In the genomic region with DNA sequence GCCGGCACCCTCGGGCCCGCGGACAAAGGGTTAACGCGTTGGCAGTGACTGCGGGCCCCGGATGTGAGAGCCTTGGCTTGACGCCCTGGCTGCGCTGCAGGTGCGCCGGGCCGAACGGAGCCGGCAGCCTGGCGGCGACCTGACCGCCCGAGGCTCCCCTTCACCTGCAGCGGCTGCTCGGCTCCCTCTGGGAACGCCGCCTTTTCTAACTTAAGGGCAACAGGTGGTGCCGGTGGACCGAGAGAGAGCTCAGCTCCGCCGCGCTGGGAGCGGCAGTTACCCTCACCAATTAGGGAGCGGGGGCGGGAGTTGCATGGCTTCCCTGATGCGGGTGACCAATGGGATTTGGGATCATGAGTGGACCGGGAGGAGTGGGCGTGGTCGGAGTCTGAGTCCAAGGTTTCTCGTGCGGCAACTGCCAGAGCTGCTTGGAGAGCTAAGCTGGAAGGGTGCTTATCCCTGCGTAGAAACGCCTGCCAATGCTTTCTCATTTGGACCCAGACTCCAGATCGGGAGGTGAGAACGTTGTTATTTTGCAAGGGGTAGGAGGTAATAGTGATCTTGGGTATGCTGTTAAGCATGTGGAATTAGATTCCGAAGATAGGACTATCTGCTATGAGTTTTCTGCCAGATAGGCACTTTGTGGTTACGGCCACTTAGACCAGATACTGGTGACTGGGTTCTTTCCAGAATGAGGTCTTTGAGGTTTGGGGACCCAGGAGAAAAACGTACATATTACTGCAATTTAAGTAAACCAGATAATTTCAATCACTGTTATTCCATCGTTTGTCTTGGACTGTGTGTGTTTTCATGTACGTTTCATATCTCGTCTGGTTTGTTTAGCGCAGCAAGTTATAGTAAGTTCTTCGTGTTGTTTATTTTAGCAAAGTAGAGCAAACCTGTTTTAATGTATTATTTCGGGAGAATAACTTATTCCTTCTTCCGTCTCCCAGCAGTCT, we compare ENCODE assay signal across 8 cellular contexts. TPM values are rescaled to one million over a fixed set of nuclear protein-coding genes. Genes with fewer than 3 reads are reported as not detected.
A peak's percentile ranks its signal among the peaks of the same experiment; 100 is the strongest.
DNase-seq lines count a peak whose midpoint lies in the region; ATAC-seq and TF ChIP-seq lines count a peak whose summit lies in the region.

A gene with protein sequence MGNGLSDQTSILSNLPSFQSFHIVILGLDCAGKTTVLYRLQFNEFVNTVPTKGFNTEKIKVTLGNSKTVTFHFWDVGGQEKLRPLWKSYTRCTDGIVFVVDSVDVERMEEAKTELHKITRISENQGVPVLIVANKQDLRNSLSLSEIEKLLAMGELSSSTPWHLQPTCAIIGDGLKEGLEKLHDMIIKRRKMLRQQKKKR (plus strand): TSS at position 421 of the 959 bp plus-strand sequence. CDS start 622 bp downstream, outside the sequence.

- peak within 1 kb of the TSS; percentile 97 for H3K27ac Mint-ChIP-seq in neural crest cell (ENCODE audit: unreplicated experiment)

- H2AFZ ChIP-seq in MM.1S (ENCODE audit: low read length) = peak within 1 kb of the TSS; percentile 95

- WGBS in stomach, 5 donors = 2 to 5% (median 3%) methylated on average over 20 to 51 of the region's 51 CpGs

- no peak for TF ChIP-seq EP300 in stomach (IDR thresholded peaks at IDR 0.05)

- H3K9me2 ChIP-seq in MM.1S (replicated peaks; ENCODE audit: insufficient read depth, low read length) = no peaks in the 10 kb centered on the region

- peak within 1 kb of the TSS; percentile 78 for H3K9ac ChIP-seq in ES-I3 (ENCODE audit: low read depth, low read length)
- peak within 1 kb of the TSS; percentile 96 for H3K9ac ChIP-seq in MM.1S (ENCODE audit: low read length)

- intact Hi-C loops in stomach (cut with DNase I; ENCODE audit: low total_unique reads) = no loop called here

- H3K4me3 Mint-ChIP-seq in neural crest cell = peak within 1 kb of the TSS; percentile 97

- H3K9me3 ChIP-seq in ES-I3 (ENCODE audit: control insufficient read depth, insufficient read depth, low read length) (no peaks in the 10 kb centered on the region), HAP-1 (no peaks in the 10 kb centered on the region), MM.1S (replicated peaks; ENCODE audit: insufficient read depth, low read length) (no peaks in the 10 kb centered on the region), SJSA1 (replicated peaks) (peaks cover 4% of the 10 kb centered on the region; the same call in 1 of the 2 replicates), stomach (no peaks in the 10 kb centered on the region)

- DNase-seq in HAP-1 (ENCODE audit: low spot score in 2 of 2) (peak; percentile 98 to 100), MM.1S (peak; percentile 98), SJSA1 (ENCODE audit: low read depth in 1 of 2, low spot score in 2 of 2) (peak; percentile 90 to 93), foreskin keratinocyte (peak; percentile 93 to 96), neural crest cell (ENCODE audit: low read depth, low spot score) (peak; percentile 96), stomach (peak; percentile 99)
- DNase-seq in activated naive CD4-positive, alpha-beta T cell treated with Interleukin-2 at 50 U/mL for 16 hours = peak; percentile 88

- no peaks in the 10 kb centered on the region for H4K20me1 ChIP-seq in MM.1S (ENCODE audit: insufficient read depth, low read length)

- no peaks in the 10 kb centered on the region for H3K27me3 Mint-ChIP-seq in neural crest cell (ENCODE audit: low read depth)

- H3K27me3 ChIP-seq in HAP-1 (ENCODE audit: low read depth) = no peaks in the 10 kb centered on the region
- H3K27me3 ChIP-seq in MM.1S (replicated peaks; ENCODE audit: insufficient read depth, low read length) = no peaks in the 10 kb centered on the region
- H3K27me3 ChIP-seq in SJSA1 (replicated peaks) = no peaks in the 10 kb centered on the region
- H3K27me3 ChIP-seq in foreskin keratinocyte = no peaks in the 10 kb centered on the region
- no peaks in the 10 kb centered on the region for H3K27me3 ChIP-seq in stomach

- peaks cover 8% of the 10 kb centered on the region for H3K79me2 ChIP-seq in MM.1S (ENCODE audit: low read length)

- peak; percentile 86 for ATAC-seq in foreskin keratinocyte

- peak in 2 of 4 donors; percentile 55 to 67 for TF ChIP-seq POLR2A in stomach (IDR thresholded peaks at IDR 0.05)

- H3K36me3 ChIP-seq in ES-I3 (ENCODE audit: insufficient read depth, low read length) (no peaks in the 10 kb centered on the region), HAP-1 (replicated peaks) (peaks cover 5% of the 10 kb centered on the region; the same call in 1 of the 2 replicates), MM.1S (replicated peaks; ENCODE audit: insufficient read depth, low read length) (no peaks in the 10 kb centered on the region), SJSA1 (peaks cover 5% of the 10 kb centered on the region), stomach (no peaks in the 10 kb centered on the region)

- H3K4me1 ChIP-seq in ES-I3 (ENCODE audit: insufficient read depth, low read length) = 0 out of 2 replicates have a peak, but pooled peaks cover 3% of the 10 kb centered on the region
- H3K4me1 ChIP-seq in HAP-1 = peaks cover 25% of the 10 kb centered on the region
- H3K4me1 ChIP-seq in MM.1S (ENCODE audit: low read length) = peaks cover 4% of the 10 kb centered on the region; the same call in 1 of the 2 replicates
- peaks cover 5% of the 10 kb centered on the region for H3K4me1 ChIP-seq in SJSA1 (replicated peaks)
- peaks cover 14% of the 10 kb centered on the region for H3K4me1 ChIP-seq in foreskin keratinocyte
- peaks cover 0 to 42% (median 23%) of the 10 kb centered on the region in 4 donors for H3K4me1 ChIP-seq in stomach

- H3K4me3 ChIP-seq in HAP-1 = peak within 1 kb of the TSS; percentile 93
- peak within 1 kb of the TSS; percentile 73 for H3K4me3 ChIP-seq in MM.1S (ENCODE audit: low read length)
- H3K4me3 ChIP-seq in SJSA1 = peak within 1 kb of the TSS; percentile 91
- H3K4me3 ChIP-seq in stomach = peak within 1 kb of the TSS; percentile 64 to 97 (median 86)

- H3K4me2 ChIP-seq in MM.1S (ENCODE audit: low read depth, low read length) = peak within 1 kb of the TSS; percentile 71

- H3K4me1 Mint-ChIP-seq in neural crest cell = peaks cover 51% of the 10 kb centered on the region

- H3K36me3 Mint-ChIP-seq in neural crest cell (ENCODE audit: low read depth) = peaks cover 9% of the 10 kb centered on the region

- H3K27ac ChIP-seq in MM.1S (ENCODE audit: low read length) (peak within 1 kb of the TSS; percentile 96), SJSA1 (peak within 1 kb of the TSS; percentile 91), foreskin keratinocyte (peak within 1 kb of the TSS; percentile 21), stomach (peak within 1 kb of the TSS; percentile 88 to 97 (median 95))

- H3F3A ChIP-seq in MM.1S (ENCODE audit: insufficient read depth, low read length) = peaks cover 13% of the 10 kb centered on the region

- TF ChIP-seq CTCF in MM.1S (IDR thresholded peaks at IDR 0.05; ENCODE audit: low read length) (peak; percentile 38), foreskin keratinocyte (conservative IDR thresholded peaks at IDR 0.05) (peak; percentile 97), neural crest cell (conservative IDR thresholded peaks at IDR 0.05) (no peak), stomach (IDR thresholded peaks at IDR 0.05) (peak in 2 of 7 experiments; percentile 9 to 72)

- in situ Hi-C loops in HAP-1 (cut with MboI; ENCODE audit: low sequenced_read_pairs) = no loop called here

- H3K9me3 Mint-ChIP-seq in neural crest cell = no peaks in the 10 kb centered on the region

RNA-seq across cellular contexts. Expression of the gene that starts here (rescaled TPM):
- 23.7 and 29.6 TPM in 2 replicates for total RNA-seq in SJSA1 (2014; rRNA removed; shearing (Covaris generic))
- 14.0 and 15.3 TPM in 2 replicates for total RNA-seq in foreskin keratinocyte
- 11.0 and 15.0 TPM in 2 replicates for polyA plus RNA-seq in foreskin keratinocyte
- 65.0 and 71.1 TPM in 2 replicates for total RNA-seq in neural crest cell
- total RNA-seq in stomach = 10 to 100 TPM in 4 of 5 donors, 1 to 10 TPM in 1; 1.2 to 55.4 (median 17.4) TPM
- polyA plus RNA-seq in stomach = 10 to 100 TPM; 25.4 to 46.5 (median 37.3) TPM

Comparison
In these comparisons a context has a peak if more than half of its experiments do, and no peak if none do; other contexts are left out.
1. Peak in every context shown above with its lines: DNase-seq, ATAC-seq, H3K4me3 ChIP-seq and H3K27ac ChIP-seq.
2. H3K27ac ChIP-seq: peak in every context shown above with its lines; median percentile 96 in MM.1S; 95 in stomach; 91 in SJSA1; 21 in foreskin keratinocyte.